24 cellular contexts compared by ENCODE assay signal in genomic region chr7:78082556-78082955, GRCh38.
"Had no signal": no experiment of that assay in that cellular context is flagged by ENCODE, and none has a peak within 500 bp of the region (broad histone marks: within the 10 kb centered on the region; RNA-seq: fewer than 3 reads in every experiment).

No MANE protein-coding gene starts in this region.

- H3K4me2 ChIP-seq: hepatocyte had no signal

- H3K4me1 ChIP-seq: colonic mucosa, esophagus muscularis mucosa, gastroesophageal sphincter, heart left ventricle, left lung, lower lobe of right lung had no signal

- H3K27me3 ChIP-seq: colonic mucosa, dorsolateral prefrontal cortex, esophagus muscularis mucosa, gastroesophageal sphincter, heart left ventricle, hepatocyte, left lung had no signal

- DNase-seq: cerebellar nuclear complex; colonic mucosa; dermis blood vessel endothelial cell; dorsolateral prefrontal cortex; effector CD4-positive, alpha-beta T cell; effector memory CD4-positive, alpha-beta T cell; foreskin keratinocyte; heart left ventricle; hypothalamus; immature natural killer cell; islet precursor cell; kidney; kidney glomerular epithelial cell; left colon; left lung; left ventricle myocardium superior; lower lobe of right lung; mesenchymal stem cell; midbrain had no signal

- H3K4me3 ChIP-seq: colonic mucosa, dorsolateral prefrontal cortex, esophagus muscularis mucosa, gastroesophageal sphincter, heart left ventricle, hepatocyte, left lung, lower lobe of right lung had no signal

- FAIRE-seq: endothelial cell of umbilical vein, frontal cortex, kidney had no signal

- H3K4me1 Mint-ChIP-seq: immature natural killer cell had no signal

- H3K27ac ChIP-seq: colonic mucosa, esophagus muscularis mucosa, foreskin keratinocyte, gastroesophageal sphincter, heart left ventricle, hepatocyte, left lung, lower lobe of right lung had no signal

- H3K27ac Mint-ChIP-seq: immature natural killer cell had no signal

- H3K36me3 ChIP-seq: colonic mucosa, gastroesophageal sphincter, heart left ventricle, left lung, lower lobe of right lung had no signal

- H3K36me3 Mint-ChIP-seq: immature natural killer cell had no signal

- H3K9me3 Mint-ChIP-seq: immature natural killer cell had no signal

- ATAC-seq: gastroesophageal sphincter, heart left ventricle, left colon, left lung, left ventricle myocardium superior, lower lobe of right lung had no signal

- H2AFZ ChIP-seq: hepatocyte had no signal

- H3K9me3 ChIP-seq: colonic mucosa, esophagus muscularis mucosa, gastroesophageal sphincter, heart left ventricle, left lung, lower lobe of right lung had no signal

- H3K4me3 Mint-ChIP-seq: immature natural killer cell had no signal

- H3K79me2 ChIP-seq: hepatocyte had no signal
